Comparison of ENCODE assay signal across 8 cellular contexts in the genomic region with DNA sequence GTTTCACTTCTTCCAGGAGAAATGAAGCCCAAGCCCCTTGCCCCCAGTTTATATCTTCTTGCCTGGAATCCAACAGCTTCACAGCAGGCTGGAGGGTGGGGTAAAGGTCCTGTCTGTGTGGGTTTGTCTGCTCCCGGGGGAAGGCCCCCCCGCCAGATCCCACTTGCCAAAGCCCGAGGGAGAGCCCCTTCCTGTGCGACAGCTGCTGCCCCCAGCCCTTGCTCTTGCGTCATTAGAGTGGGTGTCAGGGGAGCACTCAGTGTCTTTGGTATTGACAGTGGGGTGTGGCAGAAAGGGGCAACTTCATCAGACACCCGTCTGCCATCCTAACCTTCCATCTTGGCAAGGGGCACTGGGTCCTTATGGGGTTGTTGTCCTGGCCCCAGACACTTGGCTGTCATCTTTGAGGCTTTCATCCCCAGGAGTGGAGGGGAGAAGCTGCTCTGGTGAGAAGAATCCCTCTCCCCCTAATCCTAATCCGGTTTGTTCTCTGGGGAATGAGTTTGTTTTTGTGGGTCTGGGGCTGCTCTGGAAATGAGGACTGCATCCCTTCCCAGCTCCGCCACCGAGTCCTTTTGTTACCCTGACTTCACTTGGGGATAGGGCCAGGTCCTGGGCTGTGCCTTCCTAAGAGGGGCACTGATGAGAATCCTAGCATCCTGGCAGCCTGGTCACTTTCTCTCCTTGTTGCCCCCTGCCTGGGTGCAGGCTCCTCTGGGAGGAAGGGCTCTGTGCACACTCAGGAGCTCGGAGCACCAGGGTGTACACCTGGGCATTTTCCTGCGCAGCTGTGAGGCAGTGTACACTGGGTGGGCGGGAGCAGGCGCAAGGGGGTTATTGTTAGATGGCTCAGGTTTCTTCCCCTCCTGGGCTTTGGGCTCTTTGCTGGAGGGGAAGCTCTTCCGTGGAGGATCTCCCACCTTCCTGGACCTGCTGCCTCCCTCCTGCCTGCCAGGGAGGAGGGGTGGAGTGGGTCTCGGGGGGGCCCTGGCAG. TPM values are rescaled to one million over a fixed set of nuclear protein-coding genes. Genes with fewer than 3 reads are reported as not detected.
DNase-seq lines count a peak whose midpoint lies in the region; ATAC-seq and TF ChIP-seq lines count a peak whose summit lies in the region.

No MANE protein-coding gene starts in this region.

- H3K9me3 Mint-ChIP-seq in nephron: no peaks in the 10 kb centered on the region

- CTCF ChIA-PET in BJ (lab: Yijun Ruan, JAX): interaction anchor here (0.6 to 28.2 kb wide), 8 partner anchors 10 to 217 kb away, joined by 3 to 762 read pairs (median 5); partner anchors contain the start of gene RARA

- H3K4me3 Mint-ChIP-seq in nephron: peak overlapping the region; percentile 95 to 98 (median 97)

- ATAC-seq in HG03571 (IDR thresholded peaks at IDR 0.05; ENCODE audit: unreplicated experiment): no peak

- peak overlapping the region; percentile 86 for H3K27ac ChIP-seq in effector memory CD4-positive, alpha-beta T cell (ENCODE audit: insufficient read depth, low read length, poor library complexity, severe bottlenecking)

- peaks cover 79% of the 10 kb centered on the region for H3K4me1 ChIP-seq in effector memory CD4-positive, alpha-beta T cell (ENCODE audit: control insufficient read depth, insufficient read depth, low read length, poor library complexity, severe bottlenecking)

- POLR2A ChIA-PET in BJ (lab: Charles Lee): interaction anchor here (1.1 kb wide), 1 partner anchor 36 kb away, joined by 5 read pairs; no protein-coding TSS in a partner anchor

- no peak for TF ChIP-seq CTCF in BJ (IDR thresholded peaks at IDR 0.05; ENCODE audit: insufficient read depth, low read depth, low read length)
- TF ChIP-seq CTCF in nephron (IDR thresholded peaks at IDR 0.05; ENCODE audit: unreplicated experiment in 3 of 3): no peak

- peaks cover 3% of the 10 kb centered on the region for H3K36me3 ChIP-seq in BJ (ENCODE audit: control insufficient read depth, insufficient read depth, low read length)
- H3K36me3 ChIP-seq in effector memory CD4-positive, alpha-beta T cell (ENCODE audit: control insufficient read depth, insufficient read depth, low read length): peaks cover 18% of the 10 kb centered on the region

- peaks cover 11% of the 10 kb centered on the region for H3K36me3 Mint-ChIP-seq in nephron (ENCODE audit: low read depth)

- H3K4me1 Mint-ChIP-seq in nephron: peaks cover 62% of the 10 kb centered on the region

- no peak for DNase-seq in BJ (ENCODE audit: low read depth)
- peak; percentile 81 for DNase-seq in NCI-H2171 treated with DMSO at 0.1 percent for 48 hours (lab: John Stamatoyannopoulos, UW)
- DNase-seq in effector memory CD4-positive, alpha-beta T cell: no peak
- no peak for DNase-seq in GOT3 (lab: John Stamatoyannopoulos, UW)
- DNase-seq in iPS-NIHi7 (ENCODE audit: extremely low spot score): no peak
- DNase-seq in DMS 273 (lab: John Stamatoyannopoulos, UW; ENCODE audit: unreplicated experiment): no peak

- no peaks in the 10 kb centered on the region for H3K27me3 ChIP-seq in BJ (ENCODE audit: control insufficient read depth, insufficient read depth, low read length)
- no peaks in the 10 kb centered on the region for H3K27me3 ChIP-seq in effector memory CD4-positive, alpha-beta T cell (replicated peaks; ENCODE audit: control insufficient read depth, insufficient read depth, low read length, poor library complexity, severe bottlenecking)

- no peaks in the 10 kb centered on the region for H3K9me3 ChIP-seq in effector memory CD4-positive, alpha-beta T cell (ENCODE audit: control insufficient read depth, low read length)

- no peaks in the 10 kb centered on the region for H3K27me3 Mint-ChIP-seq in nephron (ENCODE audit: low read depth)

- H3K4me3 ChIP-seq in BJ (ENCODE audit: low read depth, low read length): peak overlapping the region; percentile 84
- H3K4me3 ChIP-seq in effector memory CD4-positive, alpha-beta T cell (ENCODE audit: insufficient read depth, low read depth, low read length, poor library complexity, severe bottlenecking): peak overlapping the region; percentile 65

- H3K27ac Mint-ChIP-seq in nephron: peak overlapping the region; percentile 86 to 99 (median 90)

RNA-seq across cellular contexts. Expression of gene GJD3, which starts 21.1 kb away (rescaled TPM):
- polyA plus RNA-seq in BJ (2011; rRNA removed): 0.48 and 0.56 TPM in 2 replicates
- 0.26 and 0.28 TPM in 2 replicates for polyA minus RNA-seq in BJ (2011; rRNA and poly(A)+ RNA removed)

RNA-seq across cellular contexts. Expression of gene RARA, which starts 34.4 kb away (rescaled TPM):
- 6.3 and 6.5 TPM in 2 replicates for polyA plus RNA-seq in BJ (2011; rRNA removed)
- polyA minus RNA-seq in BJ (2011; rRNA and poly(A)+ RNA removed): 11.3 and 11.6 TPM in 2 replicates

RNA-seq across cellular contexts. Expression of gene CDC6, which starts 55.7 kb away (rescaled TPM):
- polyA plus RNA-seq in BJ (2011; rRNA removed): 5.6 and 9.8 TPM in 2 replicates
- 3.3 and 3.9 TPM in 2 replicates for polyA minus RNA-seq in BJ (2011; rRNA and poly(A)+ RNA removed)
